Comparison of ENCODE assay signal across 2 cellular contexts in the genomic region with DNA sequence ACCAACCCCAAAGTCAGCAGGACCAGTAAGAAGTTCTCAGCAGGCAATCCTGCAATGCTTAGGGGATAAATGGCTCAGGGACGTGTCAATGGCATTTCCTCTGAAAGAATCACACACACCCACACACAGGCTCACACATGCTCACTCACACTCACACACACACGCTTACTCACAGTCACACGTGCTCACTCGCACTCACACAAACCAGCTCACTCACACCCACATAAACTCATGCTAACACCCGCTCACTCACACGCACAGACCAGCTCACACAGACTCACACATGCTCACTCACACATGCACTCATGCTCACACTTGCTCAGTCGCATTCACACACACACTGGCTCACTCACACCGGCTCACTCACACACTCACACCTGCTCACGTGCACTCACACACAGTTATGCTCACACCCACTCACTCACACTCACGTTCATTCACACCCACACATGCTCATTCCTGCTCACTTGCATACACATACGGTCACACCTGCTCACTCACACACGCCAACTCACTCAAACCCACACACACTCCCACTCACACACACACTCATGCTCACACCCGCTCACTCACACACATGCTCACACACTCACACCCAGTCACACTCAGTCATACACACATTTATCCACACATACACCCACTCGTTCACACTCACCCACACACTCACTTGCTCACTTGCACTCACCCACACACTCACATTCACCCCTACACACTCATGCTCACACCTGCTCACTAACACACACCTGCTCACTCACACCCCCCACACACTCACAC.
TF ChIP-seq lines count a peak whose summit lies in the region.

No MANE protein-coding gene starts in this region.

TF ChIP-seq in HEK293, 187 proteins besides CTCF, POLR2A, EP300 and RAD21 (continued from another document and continues in another):
- TF ChIP-seq SETDB1 (IDR thresholded peaks at IDR 0.05; ENCODE audit: insufficient read length, low read length) = no peak
- peak; percentile 66 for TF ChIP-seq PRDM1 (tag by site-specific recombination; IDR thresholded peaks at IDR 0.05)
- TF ChIP-seq ZNF140 (tag by site-specific recombination; IDR thresholded peaks at IDR 0.05) = no peak
- 0 out of 2 replicates have a peak, but pooled peaks have one; percentile 28 for TF ChIP-seq MYNN (tag by site-specific recombination; IDR thresholded peaks at IDR 0.05; ENCODE audit: borderline replicate concordance)
- no peak for TF ChIP-seq SALL2 (tag by site-specific recombination; IDR thresholded peaks at IDR 0.05; ENCODE audit: borderline replicate concordance)
- TF ChIP-seq ZNF707 (tag by site-specific recombination; IDR thresholded peaks at IDR 0.05) = no peak
- 0 out of 2 replicates have a peak, but pooled peaks have one; percentile 26 for TF ChIP-seq ZNF658 (tag by site-specific recombination; IDR thresholded peaks at IDR 0.05)
- peak; percentile 98 for TF ChIP-seq ZFHX2 (tag by site-specific recombination; conservative IDR thresholded peaks at IDR 0.05)
- TF ChIP-seq, protein P1, sequence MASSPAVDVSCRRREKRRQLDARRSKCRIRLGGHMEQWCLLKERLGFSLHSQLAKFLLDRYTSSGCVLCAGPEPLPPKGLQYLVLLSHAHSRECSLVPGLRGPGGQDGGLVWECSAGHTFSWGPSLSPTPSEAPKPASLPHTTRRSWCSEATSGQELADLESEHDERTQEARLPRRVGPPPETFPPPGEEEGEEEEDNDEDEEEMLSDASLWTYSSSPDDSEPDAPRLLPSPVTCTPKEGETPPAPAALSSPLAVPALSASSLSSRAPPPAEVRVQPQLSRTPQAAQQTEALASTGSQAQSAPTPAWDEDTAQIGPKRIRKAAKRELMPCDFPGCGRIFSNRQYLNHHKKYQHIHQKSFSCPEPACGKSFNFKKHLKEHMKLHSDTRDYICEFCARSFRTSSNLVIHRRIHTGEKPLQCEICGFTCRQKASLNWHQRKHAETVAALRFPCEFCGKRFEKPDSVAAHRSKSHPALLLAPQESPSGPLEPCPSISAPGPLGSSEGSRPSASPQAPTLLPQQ (tag by site-specific recombination; IDR thresholded peaks at IDR 0.05) = no peak
- TF ChIP-seq, protein P2, sequence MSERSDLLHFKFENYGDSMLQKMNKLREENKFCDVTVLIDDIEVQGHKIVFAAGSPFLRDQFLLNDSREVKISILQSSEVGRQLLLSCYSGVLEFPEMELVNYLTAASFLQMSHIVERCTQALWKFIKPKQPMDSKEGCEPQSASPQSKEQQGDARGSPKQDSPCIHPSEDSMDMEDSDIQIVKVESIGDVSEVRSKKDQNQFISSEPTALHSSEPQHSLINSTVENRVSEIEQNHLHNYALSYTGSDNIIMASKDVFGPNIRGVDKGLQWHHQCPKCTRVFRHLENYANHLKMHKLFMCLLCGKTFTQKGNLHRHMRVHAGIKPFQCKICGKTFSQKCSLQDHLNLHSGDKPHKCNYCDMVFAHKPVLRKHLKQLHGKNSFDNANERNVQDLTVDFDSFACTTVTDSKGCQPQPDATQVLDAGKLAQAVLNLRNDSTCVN (tag by site-specific recombination; optimal IDR thresholded peaks at IDR 0.05) = peak; percentile 12
- peak; percentile 94 for TF ChIP-seq EGR2 (tag by site-specific recombination; IDR thresholded peaks at IDR 0.05; ENCODE audit: low read depth)
- TF ChIP-seq, protein P3, sequence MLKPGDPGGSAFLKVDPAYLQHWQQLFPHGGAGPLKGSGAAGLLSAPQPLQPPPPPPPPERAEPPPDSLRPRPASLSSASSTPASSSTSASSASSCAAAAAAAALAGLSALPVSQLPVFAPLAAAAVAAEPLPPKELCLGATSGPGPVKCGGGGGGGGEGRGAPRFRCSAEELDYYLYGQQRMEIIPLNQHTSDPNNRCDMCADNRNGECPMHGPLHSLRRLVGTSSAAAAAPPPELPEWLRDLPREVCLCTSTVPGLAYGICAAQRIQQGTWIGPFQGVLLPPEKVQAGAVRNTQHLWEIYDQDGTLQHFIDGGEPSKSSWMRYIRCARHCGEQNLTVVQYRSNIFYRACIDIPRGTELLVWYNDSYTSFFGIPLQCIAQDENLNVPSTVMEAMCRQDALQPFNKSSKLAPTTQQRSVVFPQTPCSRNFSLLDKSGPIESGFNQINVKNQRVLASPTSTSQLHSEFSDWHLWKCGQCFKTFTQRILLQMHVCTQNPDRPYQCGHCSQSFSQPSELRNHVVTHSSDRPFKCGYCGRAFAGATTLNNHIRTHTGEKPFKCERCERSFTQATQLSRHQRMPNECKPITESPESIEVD (tag by site-specific recombination; IDR thresholded peaks at IDR 0.05) = no peak
- TF ChIP-seq IKZF3 (tag by site-specific recombination; IDR thresholded peaks at IDR 0.05) = no peak
- TF ChIP-seq ZNF157 (tag by site-specific recombination; IDR thresholded peaks at IDR 0.05) = no peak
- TF ChIP-seq ZNF561 (tag by site-specific recombination; IDR thresholded peaks at IDR 0.05; ENCODE audit: borderline replicate concordance) = no peak
- TF ChIP-seq ZNF664 (tag by site-specific recombination; IDR thresholded peaks at IDR 0.05) = no peak
- TF ChIP-seq, protein P4, sequence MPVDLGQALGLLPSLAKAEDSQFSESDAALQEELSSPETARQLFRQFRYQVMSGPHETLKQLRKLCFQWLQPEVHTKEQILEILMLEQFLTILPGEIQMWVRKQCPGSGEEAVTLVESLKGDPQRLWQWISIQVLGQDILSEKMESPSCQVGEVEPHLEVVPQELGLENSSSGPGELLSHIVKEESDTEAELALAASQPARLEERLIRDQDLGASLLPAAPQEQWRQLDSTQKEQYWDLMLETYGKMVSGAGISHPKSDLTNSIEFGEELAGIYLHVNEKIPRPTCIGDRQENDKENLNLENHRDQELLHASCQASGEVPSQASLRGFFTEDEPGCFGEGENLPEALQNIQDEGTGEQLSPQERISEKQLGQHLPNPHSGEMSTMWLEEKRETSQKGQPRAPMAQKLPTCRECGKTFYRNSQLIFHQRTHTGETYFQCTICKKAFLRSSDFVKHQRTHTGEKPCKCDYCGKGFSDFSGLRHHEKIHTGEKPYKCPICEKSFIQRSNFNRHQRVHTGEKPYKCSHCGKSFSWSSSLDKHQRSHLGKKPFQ (tag by site-specific recombination; IDR thresholded peaks at IDR 0.05) = peak; percentile 92
- TF ChIP-seq YY2 (tag by site-specific recombination; IDR thresholded peaks at IDR 0.05) = no peak
- no peak for TF ChIP-seq ZIC2 (tag by site-specific recombination; IDR thresholded peaks at IDR 0.05)
- 0 out of 2 replicates have a peak, but pooled peaks have one; percentile 6 for TF ChIP-seq ZNF112 (tag by site-specific recombination; IDR thresholded peaks at IDR 0.05)
- no peak for TF ChIP-seq ZNF132 (tag by site-specific recombination; IDR thresholded peaks at IDR 0.05; ENCODE audit: borderline replicate concordance)
- no peak for TF ChIP-seq ZFP69B (tag by site-specific recombination; IDR thresholded peaks at IDR 0.05)
- TF ChIP-seq ZBTB17 (tag by site-specific recombination; IDR thresholded peaks at IDR 0.05) = no peak
- TF ChIP-seq KLF8 (tag by site-specific recombination; IDR thresholded peaks at IDR 0.05) = no peak
- TF ChIP-seq ZBTB48 (tag by site-specific recombination; IDR thresholded peaks at IDR 0.05) = 0 out of 2 replicates have a peak, but pooled peaks have one; percentile 35

TF ChIP-seq in GM12878, 131 proteins besides CTCF, POLR2A, EP300 and RAD21 (continued from another document):
- TF ChIP-seq, protein P5, sequence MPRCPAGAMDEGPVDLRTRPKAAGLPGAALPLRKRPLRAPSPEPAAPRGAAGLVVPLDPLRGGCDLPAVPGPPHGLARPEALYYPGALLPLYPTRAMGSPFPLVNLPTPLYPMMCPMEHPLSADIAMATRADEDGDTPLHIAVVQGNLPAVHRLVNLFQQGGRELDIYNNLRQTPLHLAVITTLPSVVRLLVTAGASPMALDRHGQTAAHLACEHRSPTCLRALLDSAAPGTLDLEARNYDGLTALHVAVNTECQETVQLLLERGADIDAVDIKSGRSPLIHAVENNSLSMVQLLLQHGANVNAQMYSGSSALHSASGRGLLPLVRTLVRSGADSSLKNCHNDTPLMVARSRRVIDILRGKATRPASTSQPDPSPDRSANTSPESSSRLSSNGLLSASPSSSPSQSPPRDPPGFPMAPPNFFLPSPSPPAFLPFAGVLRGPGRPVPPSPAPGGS (IDR thresholded peaks at IDR 0.05; ENCODE audit: borderline replicate concordance, insufficient read depth, low read depth, low read length, poor library complexity, severe bottlenecking) = peak; percentile 96
- TF ChIP-seq, protein P6, sequence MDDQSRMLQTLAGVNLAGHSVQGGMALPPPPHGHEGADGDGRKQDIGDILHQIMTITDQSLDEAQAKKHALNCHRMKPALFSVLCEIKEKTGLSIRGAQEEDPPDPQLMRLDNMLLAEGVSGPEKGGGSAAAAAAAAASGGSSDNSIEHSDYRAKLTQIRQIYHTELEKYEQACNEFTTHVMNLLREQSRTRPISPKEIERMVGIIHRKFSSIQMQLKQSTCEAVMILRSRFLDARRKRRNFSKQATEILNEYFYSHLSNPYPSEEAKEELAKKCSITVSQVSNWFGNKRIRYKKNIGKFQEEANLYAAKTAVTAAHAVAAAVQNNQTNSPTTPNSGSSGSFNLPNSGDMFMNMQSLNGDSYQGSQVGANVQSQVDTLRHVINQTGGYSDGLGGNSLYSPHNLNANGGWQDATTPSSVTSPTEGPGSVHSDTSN (IDR thresholded peaks at IDR 0.05; ENCODE audit: insufficient replicate concordance, low read depth, low read length) = peak; percentile 46
- TF ChIP-seq IKZF1 (conservative IDR thresholded peaks at IDR 0.05) (no peak), NFIC (IDR thresholded peaks at IDR 0.05; ENCODE audit: low read depth, low read length) (peak; percentile 22; the same call in 1 of the 2 replicates), CREM (IDR thresholded peaks at IDR 0.05; ENCODE audit: low read depth) (no peak)
